In genomic region chr4:81052119-81053068, GRCh38 we compare ENCODE assay signal across 8 cellular contexts. TPM values are rescaled to one million over a fixed set of nuclear protein-coding genes. Genes with fewer than 3 reads are reported as not detected.
DNase-seq lines count a peak whose midpoint lies in the region; ATAC-seq, FAIRE-seq and TF ChIP-seq lines count a peak whose summit lies in the region.

No MANE protein-coding gene starts in this region.

- no peak overlapping the region for H3K4me3 Mint-ChIP-seq in stimulated activated naive B cell treated with anti-CD40 and anti-IgM and Interleukin-4, amounts not matched to agents 10 μg/mL and 1 μg/mL and 100 μg/mL, for 72 hours

- in situ Hi-C loops in HepG2 (cut with HindIII; ENCODE audit: extremely low pct_ligation_motif_present, low pct_unique_long_range_greater_than_20kb) = no loop called here

- H2AFZ ChIP-seq in KMS-11 (ENCODE audit: low read depth) (no peak overlapping the region), HepG2 (ENCODE audit: low read length) (no peak overlapping the region)

- H3K27ac ChIP-seq in KMS-11 (no peak overlapping the region), HepG2 (ENCODE audit: extremely low read length, insufficient read depth, low read length) (no peak overlapping the region)

- WGBS in HepG2 (ENCODE audit: low lambda C conversion rate) = 9% methylated on average over 7 of the region's 7 CpGs

- POLR2A ChIA-PET in HepG2 (lab: Yijun Ruan, JAX) = no interaction called here

- TF ChIP-seq RAD21 in HepG2 (CRISPR knock-in tag; IDR thresholded peaks at IDR 0.05) = peak; percentile 31; the same call in 1 of the 2 replicates

- peak; percentile 72 for DNase-seq in activated effector memory CD4-positive, alpha-beta T cell treated with anti-CD3 and anti-CD28 coated beads, Interleukin-2, amount 50 U/mL, for 16 hours
- DNase-seq in activated effector memory CD4-positive, alpha-beta T cell treated with Interleukin-2 at 50 U/mL for 16 hours = no peak
- DNase-seq in SW480 (ENCODE audit: low spot score) (peak; percentile 45), cardiac fibroblast (ENCODE audit: low read depth in 2 of 2) (peak; percentile 66 to 69), HepG2 (ENCODE audit: low spot score) (peak; percentile 51)
- peak; percentile 35 for DNase-seq in stimulated activated naive B cell treated with anti-CD40 and anti-IgM and Interleukin-4, amounts not matched to agents 10 μg/mL and 1 μg/mL and 100 μg/mL, for 72 hours

- intact Hi-C loops in HepG2 (cut with micrococcal nuclease; ENCODE audit: unreplicated experiment) = loop anchor here (1.0 kb wide), 2 partner anchors 686 to 690 kb away; no protein-coding TSS in a partner anchor

- H3K4me1 Mint-ChIP-seq in stimulated activated naive B cell treated with anti-CD40 and anti-IgM and Interleukin-4, amounts not matched to agents 10 μg/mL and 1 μg/mL and 100 μg/mL, for 72 hours = peaks cover 2 to 22% of the 10 kb centered on the region in 2 donors

- TF ChIP-seq EP300 in HepG2 (IDR thresholded peaks at IDR 0.05; ENCODE audit: low read depth in 2 of 2, low read length in 2 of 2) = no peak
- TF ChIP-seq EP300 in HepG2 (CRISPR knock-in tag; IDR thresholded peaks at IDR 0.05; ENCODE audit: borderline replicate concordance) = no peak

- H3K9ac ChIP-seq in KMS-11 (no peak overlapping the region), HepG2 (ENCODE audit: insufficient read depth, low read depth, low read length) (no peak overlapping the region)

- H3K4me2 ChIP-seq in KMS-11 = peak overlapping the region; percentile 1; the same call in 1 of the 2 replicates
- no peak overlapping the region for H3K4me2 ChIP-seq in HepG2 (ENCODE audit: low read depth, low read length)

- no peaks in the 10 kb centered on the region for H3K9me3 ChIP-seq in HepG2 (ENCODE audit: low read length)

- no peaks in the 10 kb centered on the region for H3K36me3 Mint-ChIP-seq in stimulated activated naive B cell treated with anti-CD40 and anti-IgM and Interleukin-4, amounts not matched to agents 10 μg/mL and 1 μg/mL and 100 μg/mL, for 72 hours

- ATAC-seq in GM21825 (IDR thresholded peaks at IDR 0.05; ENCODE audit: unreplicated experiment) (peak; percentile 97), HepG2 (peak; percentile 96)
- ATAC-seq in stimulated activated naive B cell treated with anti-CD40 and anti-IgM and Interleukin-4, amounts not matched to agents 10 μg/mL and 1 μg/mL and 100 μg/mL, for 72 hours (replicated peaks) = peak; percentile 100

- H3K4me1 ChIP-seq in KMS-11 (ENCODE audit: low read depth, poor library complexity, severe bottlenecking) (peaks cover 19% of the 10 kb centered on the region), HepG2 (ENCODE audit: insufficient read depth, low read length) (no peaks in the 10 kb centered on the region)

- H3K4me3 ChIP-seq in KMS-11 (IDR thresholded peaks at IDR 0.05; ENCODE audit: insufficient read depth, low read depth, low read length) = no peak overlapping the region
- H3K4me3 ChIP-seq in cardiac fibroblast (replicated peaks in 1 of 2; ENCODE audit: low read depth in 2 of 2, low read length in 2 of 2) = no peak overlapping the region
- no peak overlapping the region for H3K4me3 ChIP-seq in HepG2 (replicated peaks in 1 of 3; ENCODE audit: insufficient read depth in 1 of 3, low read depth in 2 of 3, low read length in 3 of 3)

- H3K27me3 Mint-ChIP-seq in stimulated activated naive B cell treated with anti-CD40 and anti-IgM and Interleukin-4, amounts not matched to agents 10 μg/mL and 1 μg/mL and 100 μg/mL, for 72 hours = no peaks in the 10 kb centered on the region

- BruUV-seq in HepG2 (replicated peaks; lab: Mats Ljungman, UMichigan) = no TSS peak

- CTCF ChIA-PET in HepG2 (lab: Yijun Ruan, JAX; ENCODE audit: low intra/inter-chr PET ratio, low total read pairs) = interaction anchor here (1.6 to 1.8 kb wide), 2 partner anchors 687 to 690 kb away, joined by 7 to 11 read pairs; no protein-coding TSS in a partner anchor

- no peak for TF ChIP-seq POLR2A in HepG2 (IDR thresholded peaks at IDR 0.05; ENCODE audit: insufficient read depth in 1 of 2, low read depth in 2 of 2, low read length in 2 of 2)

- no peak overlapping the region for H3K27ac Mint-ChIP-seq in stimulated activated naive B cell treated with anti-CD40 and anti-IgM and Interleukin-4, amounts not matched to agents 10 μg/mL and 1 μg/mL and 100 μg/mL, for 72 hours

- H3K79me2 ChIP-seq in KMS-11 (ENCODE audit: insufficient read depth, low read depth) (no peaks in the 10 kb centered on the region), HepG2 (ENCODE audit: insufficient read depth, low read length) (no peaks in the 10 kb centered on the region)

- TF ChIP-seq CTCF in KMS-11 (conservative IDR thresholded peaks at IDR 0.05; ENCODE audit: low read depth, low read length) (peak; percentile 93), cardiac fibroblast (IDR thresholded peaks at IDR 0.05; ENCODE audit: low read depth, low read length) (peak; percentile 69), HepG2 (CRISPR knock-in tag; IDR thresholded peaks at IDR 0.05) (peak; percentile 72)

- H3K9me3 Mint-ChIP-seq in stimulated activated naive B cell treated with anti-CD40 and anti-IgM and Interleukin-4, amounts not matched to agents 10 μg/mL and 1 μg/mL and 100 μg/mL, for 72 hours = no peaks in the 10 kb centered on the region

- no peaks in the 10 kb centered on the region for H3K36me3 ChIP-seq in KMS-11 (ENCODE audit: insufficient read depth)
- H3K36me3 ChIP-seq in HepG2 (replicated peaks in 1 of 2; ENCODE audit: control insufficient read depth in 1 of 2, insufficient read depth in 2 of 2, low read length in 2 of 2) = no peaks in the 10 kb centered on the region

- H4K20me1 ChIP-seq in KMS-11 (ENCODE audit: insufficient read depth) = no peaks in the 10 kb centered on the region
- H4K20me1 ChIP-seq in HepG2 (ENCODE audit: insufficient read depth, low read length) = no peaks in the 10 kb centered on the region

- peak; percentile 61 for FAIRE-seq in HepG2 (lab: Jason Lieb, UNC)

- H3K27me3 ChIP-seq in KMS-11 (ENCODE audit: insufficient read depth, low read depth) = peaks cover 65% of the 10 kb centered on the region
- no peaks in the 10 kb centered on the region; a peak in 1 of 5 replicates for H3K27me3 ChIP-seq in HepG2 (ENCODE audit: control insufficient read depth in 1 of 2, insufficient read depth in 2 of 2, low read length in 2 of 2)

TF ChIP-seq in HepG2, 621 proteins besides CTCF, POLR2A, EP300 and RAD21:
- TF ChIP-seq ZNF891 (CRISPR knock-in tag; IDR thresholded peaks at IDR 0.05) (no peak), STAG1 (CRISPR knock-in tag; IDR thresholded peaks at IDR 0.05) (peak; percentile 79), SMC3 (IDR thresholded peaks at IDR 0.05; ENCODE audit: low read length) (peak; percentile 30; the same call in 1 of the 2 replicates)

RNA-seq across cellular contexts. Expression of gene BMP3, which starts 21.9 kb away (rescaled TPM):
- total RNA-seq in HepG2 (2016; rRNA removed; fragmentation: Illumina TruSeq; extraction: Trizol) = not detected in 2 replicates
- not detected in 2 replicates for total RNA-seq in HepG2 (2016; cell fraction: cytosol; rRNA removed; fragmentation: Illumina TruSeq; extraction: Trizol; ENCODE audit: low read depth)
- total RNA-seq in HepG2 (2016; cell fraction: insoluble cytoplasmic fraction; rRNA removed; fragmentation: Illumina TruSeq; extraction: Trizol) = not detected in 2 replicates
- not detected in 2 replicates for total RNA-seq in HepG2 (2016; cell fraction: membrane; rRNA removed; fragmentation: Illumina TruSeq; extraction: Trizol)
- total RNA-seq in HepG2 (2016; cell fraction: nucleus; rRNA removed; fragmentation: Illumina TruSeq; extraction: Trizol) = not detected in 2 replicates
- polyA plus RNA-seq in HepG2 (2011; rRNA removed) = 0.01 TPM in 1 of 2 replicates, not detected in the other
- polyA plus RNA-seq in HepG2 (2011; cell fraction: cytosol; rRNA removed) = not detected in 2 replicates
- polyA plus RNA-seq in HepG2 (2011; cell fraction: nucleus; rRNA removed) = not detected in 2 replicates
- polyA plus RNA-seq in HepG2 (2012) = not detected in 2 replicates
- polyA plus RNA-seq in HepG2 (2016; cell fraction: cytosol; fragmentation: Illumina TruSeq; extraction: Trizol; ENCODE audit: low read depth) = not detected in 2 replicates
- polyA plus RNA-seq in HepG2 (2016; cell fraction: insoluble cytoplasmic fraction; fragmentation: Illumina TruSeq; extraction: Trizol; ENCODE audit: low read depth) = not detected in 2 replicates
- polyA plus RNA-seq in HepG2 (2016; cell fraction: membrane; fragmentation: Illumina TruSeq; extraction: Trizol; ENCODE audit: low read depth) = not detected in 2 replicates
- not detected in 2 replicates for polyA plus RNA-seq in HepG2 (2016; cell fraction: nucleus; fragmentation: Illumina TruSeq; extraction: Trizol; ENCODE audit: insufficient read depth, low read depth)
- polyA minus RNA-seq in HepG2 (2011; rRNA and poly(A)+ RNA removed; ENCODE audit: low replicate concordance) = not detected in 2 replicates
- polyA minus RNA-seq in HepG2 (2011; cell fraction: cytosol; rRNA and poly(A)+ RNA removed) = not detected in 2 replicates
- polyA minus RNA-seq in HepG2 (2011; cell fraction: nucleus; rRNA and poly(A)+ RNA removed) = not detected in 2 replicates
